ENCODE assay signal across 24 cellular contexts in genomic region chr2:110166246-110166645, GRCh38. TPM values are rescaled to one million over a fixed set of nuclear protein-coding genes. Genes with fewer than 3 reads are reported as not detected.
"Had no signal": no experiment of that assay in that cellular context is flagged by ENCODE, and none has a peak within 500 bp of the region (broad histone marks: within the 10 kb centered on the region; RNA-seq: fewer than 3 reads in every experiment).

No MANE protein-coding gene starts in this region.

- H3K27me3 ChIP-seq: heart right ventricle, right lobe of liver, suprapubic skin had no signal

- H3K4me3 Mint-ChIP-seq: activated CD8-positive, alpha-beta T cell treated with anti-CD3 and anti-CD28 coated beads, Interleukin-2, amount 10 ng/mL, durations not matched to agents 7 days and 5 days; activated naive CD8-positive, alpha-beta T cell; endodermal cell; neural crest cell; T-helper 1 cell treated with Interleukin-12 subunit alpha and Interleukin-12 subunit beta and Interleukin-4 antibody, amounts not matched to agents 30 μg/mL and 1 μg/mL, for 36 hours; type B pancreatic cell; WTC11 had no signal

- H3K9me3 Mint-ChIP-seq: endodermal cell; neural crest cell; T-helper 1 cell treated with Interleukin-12 subunit alpha and Interleukin-12 subunit beta and Interleukin-4 antibody, amounts not matched to agents 30 μg/mL and 1 μg/mL, for 36 hours; type B pancreatic cell; WTC11 had no signal

- H3K4me1 ChIP-seq: lower lobe of right lung, right lobe of liver, suprapubic skin had no signal

- H3K27ac ChIP-seq: heart right ventricle, lower lobe of right lung, right lobe of liver, suprapubic skin had no signal

- H3K36me3 Mint-ChIP-seq: type B pancreatic cell, WTC11 had no signal

- H3K4me3 ChIP-seq: heart right ventricle, lower lobe of right lung, right lobe of liver, smooth muscle cell, suprapubic skin had no signal

- H3K36me3 ChIP-seq: lower lobe of right lung, right lobe of liver, suprapubic skin had no signal

- H3K27ac Mint-ChIP-seq: activated CD8-positive, alpha-beta T cell treated with anti-CD3 and anti-CD28 coated beads, Interleukin-2, amount 10 ng/mL, durations not matched to agents 7 days and 5 days; activated naive CD8-positive, alpha-beta T cell; endodermal cell; T-helper 1 cell treated with Interleukin-12 subunit alpha and Interleukin-12 subunit beta and Interleukin-4 antibody, amounts not matched to agents 30 μg/mL and 1 μg/mL, for 36 hours; type B pancreatic cell; WTC11 had no signal

- DNase-seq: activated CD4-positive, alpha-beta T cell treated with anti-CD3 and anti-CD28 coated beads for 48 hours; activated CD8-positive, alpha-beta memory T cell treated with anti-CD3 and anti-CD28 coated beads, Interleukin-2, amount 50 U/mL, for 4 hours; activated CD8-positive, alpha-beta T cell treated with anti-CD3 and anti-CD28 coated beads, Interleukin-2, amount 10 ng/mL, durations not matched to agents 7 days and 5 days; activated gamma-delta T cell; activated T-cell treated with anti-CD3 and anti-CD28 coated beads, Interleukin-2, amount 50 U/mL, for 48 hours; amygdala; cerebellar nuclear complex; endodermal cell; erythroblast; foreskin melanocyte; heart right ventricle; left cardiac atrium; lower lobe of right lung; right lobe of liver; stimulated activated CD4-positive, alpha-beta T cell treated with anti-CD3 and anti-CD28 coated beads, Interleukin-4, amount 100 ng/mL, for 4 hours; stimulated activated CD8-positive, alpha-beta memory T cell treated with anti-CD3 and anti-CD28 coated beads, Interleukin-4, amount 100 ng/mL, for 48 hours; stimulated activated naive CD4-positive, alpha-beta T cell treated with Interleukin-2 at 50 U/mL for 16 hours had no signal

- H3K4me1 Mint-ChIP-seq: neural crest cell had no signal

- H3K9me3 ChIP-seq: heart right ventricle, lower lobe of right lung, right lobe of liver, suprapubic skin had no signal

- H3K27me3 Mint-ChIP-seq: type B pancreatic cell had no signal

RNA-seq across cellular contexts. Expression of gene MALL, which starts 50.6 kb away (rescaled TPM):
- total RNA-seq: activated CD8-positive, alpha-beta T cell treated with anti-CD3 and anti-CD28 coated beads, Interleukin-2, amount 10 ng/mL, durations not matched to agents 7 days and 5 days had no signal
